In the genomic region with DNA sequence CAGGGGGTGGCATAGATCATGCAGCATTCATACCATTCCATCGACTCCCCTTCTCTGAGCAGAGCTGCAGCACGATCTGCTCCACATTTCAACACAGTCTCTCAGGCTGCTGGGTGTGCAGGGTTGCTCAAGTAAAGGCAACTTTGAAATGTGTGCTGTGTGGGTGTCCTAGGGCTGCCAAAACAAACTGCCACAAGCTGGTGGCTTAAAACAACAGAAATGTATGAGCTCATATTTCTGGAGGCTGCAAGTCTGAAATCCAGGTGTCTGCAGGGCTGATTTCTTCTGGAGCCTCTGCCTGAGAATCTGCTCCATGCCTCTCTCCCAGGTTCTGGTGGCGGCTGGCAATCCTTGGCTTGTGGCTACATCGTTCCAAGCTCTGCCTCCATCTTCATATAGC, we compare ENCODE assay signal across 14 cellular contexts.
A peak's percentile ranks its signal among the peaks of the same experiment; 100 is the strongest.
DNase-seq lines count a peak whose midpoint lies in the region; ATAC-seq and TF ChIP-seq lines count a peak whose summit lies in the region.
"Had no signal": no experiment of that assay in that cellular context is flagged by ENCODE, and none has a peak within 500 bp of the region (broad histone marks: within the 10 kb centered on the region; RNA-seq: fewer than 3 reads in every experiment).

No MANE protein-coding gene starts in this region.

- POLR2A ChIA-PET in RWPE1 (lab: Yijun Ruan, JAX; ENCODE audit: low non-redundant PET), result no interaction called here

- no peak overlapping the region for H3K27ac Mint-ChIP-seq in GM23338

- TF ChIP-seq CTCF in GM23338 (conservative IDR thresholded peaks at IDR 0.05; ENCODE audit: low read depth in 2 of 2) (no peak), RWPE1 (conservative IDR thresholded peaks at IDR 0.05; ENCODE audit: low read depth) (no peak)

- CTCF ChIA-PET in RWPE1 (lab: Yijun Ruan, JAX), result interaction anchor here (0.6 kb wide), 1 partner anchor 325 kb away, joined by 4 read pairs; no protein-coding TSS in a partner anchor

- DNase-seq in GM23338 (ENCODE audit: low spot score) (no peak), RWPE1 (ENCODE audit: low spot score) (no peak), fibroblast of gingiva (ENCODE audit: low read depth) (peak; percentile 95), skeletal muscle cell (ENCODE audit: low read depth) (peak; percentile 80), germinal center (ENCODE audit: low spot score) (no peak), HUDEP-2 (lab: John Stamatoyannopoulos, UW; ENCODE audit: unreplicated experiment in 76 of 76) (no peak)
- DNase-seq: adrenal gland; Karpas-422; kidney glomerular epithelial cell; NCI-H510A; stimulated activated CD4-positive, alpha-beta T cell treated with anti-CD3 and anti-CD28 coated beads, Interleukin-4, amount 100 ng/mL, for 1 hour had no signal

- H3K4me1 ChIP-seq in GM23338 (ENCODE audit: insufficient read depth), result peaks cover 19% of the 10 kb centered on the region

- peaks cover 4% of the 10 kb centered on the region; the same call in 2 of the 3 replicates for H3K36me3 Mint-ChIP-seq in GM23338 (ENCODE audit: low read depth)

- ATAC-seq in GM23338, result no peak
- ATAC-seq in HG02885 (IDR thresholded peaks at IDR 0.05; ENCODE audit: poor library complexity, unreplicated experiment), result no peak
- no peak for ATAC-seq in HG03135 (IDR thresholded peaks at IDR 0.05; ENCODE audit: unreplicated experiment)

- H4K20me1 ChIP-seq in GM23338 (replicated peaks; ENCODE audit: insufficient read depth), result no peaks in the 10 kb centered on the region

- no peak overlapping the region for H3K4me3 Mint-ChIP-seq in GM23338

- H3K9me2 ChIP-seq in GM23338 (ENCODE audit: insufficient read depth), result peaks cover 4% of the 10 kb centered on the region; the same call in 1 of the 2 replicates

- H3K4me3 ChIP-seq in GM23338 (no peak overlapping the region), skeletal muscle cell (ENCODE audit: low read depth, low read length) (no peak overlapping the region)
- H3K4me3 ChIP-seq: adrenal gland had no signal

- H2AFZ ChIP-seq in GM23338, result peak overlapping the region; percentile 57; the same call in 1 of the 2 replicates

- H3K36me3 ChIP-seq in GM23338 (ENCODE audit: insufficient read depth), result peaks cover 5% of the 10 kb centered on the region; the same call in 1 of the 2 replicates
- H3K36me3 ChIP-seq: adrenal gland, neutrophil had no signal

- no peaks in the 10 kb centered on the region for H3K27me3 Mint-ChIP-seq in GM23338 (ENCODE audit: insufficient read depth, low read depth, poor library complexity)

- H3K9me3 Mint-ChIP-seq in GM23338, result peaks cover 10% of the 10 kb centered on the region

- no peak overlapping the region for H3K4me2 ChIP-seq in GM23338

- H3F3A ChIP-seq in GM23338 (replicated peaks; ENCODE audit: low read depth), result no peaks in the 10 kb centered on the region

- no peaks in the 10 kb centered on the region for H3K27me3 ChIP-seq in GM23338 (ENCODE audit: insufficient read depth)
- H3K27me3 ChIP-seq: adrenal gland, neutrophil had no signal

- H3K27ac ChIP-seq in GM23338 (ENCODE audit: low read depth) (no peak overlapping the region), RWPE1 (peak overlapping the region; percentile 80)
- H3K27ac ChIP-seq: adrenal gland, neutrophil had no signal

- H3K79me2 ChIP-seq in GM23338 (replicated peaks; ENCODE audit: insufficient read depth), result no peaks in the 10 kb centered on the region

- H3K4me1 Mint-ChIP-seq in GM23338, result no peaks in the 10 kb centered on the region

TF ChIP-seq in GM23338, 12 proteins besides CTCF, POLR2A, EP300 and RAD21:
- no peak for TF ChIP-seq JUNB (IDR thresholded peaks at IDR 0.05; ENCODE audit: unreplicated experiment)
- TF ChIP-seq EZH2phosphoT487 (IDR thresholded peaks at IDR 0.05; ENCODE audit: unreplicated experiment), result no peak
- TF ChIP-seq POLR2AphosphoS5 (IDR thresholded peaks at IDR 0.05; ENCODE audit: low read depth), result no peak
- no peak for TF ChIP-seq ZNF331 (CRISPR knock-in tag; IDR thresholded peaks at IDR 0.05; ENCODE audit: low read depth)
- TF ChIP-seq STAT1 (IDR thresholded peaks at IDR 0.05; ENCODE audit: unreplicated experiment), result no peak
- no peak for TF ChIP-seq ZNF462 (CRISPR knock-in tag; IDR thresholded peaks at IDR 0.05)

Comparison
In these comparisons a context has a peak if more than half of its experiments do, and no peak if none do; other contexts are left out.
1. DNase-seq: peak in fibroblast of gingiva (single experiment) and skeletal muscle cell (single experiment); none in GM23338 (single experiment), RWPE1 (single experiment), germinal center (single experiment) and HUDEP-2 (0 of 76).